ENCODE assay signal across 1 cellular context in the genomic region with DNA sequence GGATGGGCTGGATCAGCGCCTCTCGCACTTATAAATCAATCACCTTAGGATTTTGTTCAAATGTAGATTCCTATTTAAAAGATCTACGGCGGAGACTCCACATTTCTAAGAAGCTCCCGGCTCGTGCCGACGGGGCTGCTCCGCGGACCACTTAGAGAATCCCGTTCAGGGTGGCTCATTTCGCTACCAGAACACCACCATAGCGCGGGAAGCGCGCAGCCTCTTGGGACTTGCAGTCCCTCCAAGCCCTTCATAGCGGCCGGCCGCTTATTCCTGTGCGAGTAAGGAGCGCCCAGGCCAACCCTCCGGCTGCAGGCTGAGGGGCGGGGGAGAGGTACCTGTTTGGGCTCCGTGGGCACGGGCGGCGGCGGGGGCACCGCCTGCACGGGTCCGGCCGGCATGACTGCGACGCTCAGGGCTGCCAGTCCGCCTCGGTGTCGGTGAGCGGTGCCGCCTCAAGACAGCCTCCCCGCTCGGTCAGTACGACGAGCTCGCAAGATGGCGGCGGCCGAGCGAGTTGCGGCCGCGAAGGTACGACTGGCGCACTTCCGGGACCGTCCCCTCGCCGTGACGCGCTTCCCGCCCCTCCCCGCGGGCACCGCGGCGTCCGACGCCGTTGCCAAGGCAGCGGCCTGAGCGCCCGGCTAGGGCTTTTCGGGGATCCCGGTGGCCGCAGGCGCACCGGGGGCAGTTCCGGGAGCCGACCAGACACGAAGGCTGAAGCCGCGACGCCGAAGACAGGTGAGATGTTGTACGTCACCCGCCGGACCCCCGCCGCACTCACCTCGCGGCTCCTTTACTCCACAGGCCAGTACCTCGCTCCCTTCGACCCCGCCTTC.
A peak's percentile ranks its signal among the peaks of the same experiment; 100 is the strongest.
TF ChIP-seq lines count a peak whose summit lies in the region.

A gene (plus strand): TSS at position 616 of the 839 bp plus-strand sequence. CDS start 8,994 bp downstream, outside the sequence.
A gene with protein sequence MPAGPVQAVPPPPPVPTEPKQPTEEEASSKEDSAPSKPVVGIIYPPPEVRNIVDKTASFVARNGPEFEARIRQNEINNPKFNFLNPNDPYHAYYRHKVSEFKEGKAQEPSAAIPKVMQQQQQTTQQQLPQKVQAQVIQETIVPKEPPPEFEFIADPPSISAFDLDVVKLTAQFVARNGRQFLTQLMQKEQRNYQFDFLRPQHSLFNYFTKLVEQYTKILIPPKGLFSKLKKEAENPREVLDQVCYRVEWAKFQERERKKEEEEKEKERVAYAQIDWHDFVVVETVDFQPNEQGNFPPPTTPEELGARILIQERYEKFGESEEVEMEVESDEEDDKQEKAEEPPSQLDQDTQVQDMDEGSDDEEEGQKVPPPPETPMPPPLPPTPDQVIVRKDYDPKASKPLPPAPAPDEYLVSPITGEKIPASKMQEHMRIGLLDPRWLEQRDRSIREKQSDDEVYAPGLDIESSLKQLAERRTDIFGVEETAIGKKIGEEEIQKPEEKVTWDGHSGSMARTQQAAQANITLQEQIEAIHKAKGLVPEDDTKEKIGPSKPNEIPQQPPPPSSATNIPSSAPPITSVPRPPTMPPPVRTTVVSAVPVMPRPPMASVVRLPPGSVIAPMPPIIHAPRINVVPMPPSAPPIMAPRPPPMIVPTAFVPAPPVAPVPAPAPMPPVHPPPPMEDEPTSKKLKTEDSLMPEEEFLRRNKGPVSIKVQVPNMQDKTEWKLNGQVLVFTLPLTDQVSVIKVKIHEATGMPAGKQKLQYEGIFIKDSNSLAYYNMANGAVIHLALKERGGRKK (minus strand): TSS at position 503 of the 839 bp plus-strand sequence. CDS start 102 bp downstream, at position 401.

TF ChIP-seq in SK-N-SH, 30 proteins besides CTCF, POLR2A, EP300 and RAD21 (continued from another document):
- TF ChIP-seq, protein P1, sequence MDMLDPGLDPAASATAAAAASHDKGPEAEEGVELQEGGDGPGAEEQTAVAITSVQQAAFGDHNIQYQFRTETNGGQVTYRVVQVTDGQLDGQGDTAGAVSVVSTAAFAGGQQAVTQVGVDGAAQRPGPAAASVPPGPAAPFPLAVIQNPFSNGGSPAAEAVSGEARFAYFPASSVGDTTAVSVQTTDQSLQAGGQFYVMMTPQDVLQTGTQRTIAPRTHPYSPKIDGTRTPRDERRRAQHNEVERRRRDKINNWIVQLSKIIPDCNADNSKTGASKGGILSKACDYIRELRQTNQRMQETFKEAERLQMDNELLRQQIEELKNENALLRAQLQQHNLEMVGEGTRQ (IDR thresholded peaks at IDR 0.05; ENCODE audit: borderline replicate concordance, low read depth, low read length), result no peak
- TF ChIP-seq SIN3A (IDR thresholded peaks at IDR 0.05; ENCODE audit: borderline replicate concordance, low read depth, low read length) (peak; percentile 96), CHD2 (IDR thresholded peaks at IDR 0.05; ENCODE audit: low read length, partially characterized antibody) (peak; percentile 94), YY1 (IDR thresholded peaks at IDR 0.05; ENCODE audit: low read depth) (peak; percentile 95), POLR2AphosphoS5 (IDR thresholded peaks at IDR 0.05; ENCODE audit: low read depth, low read length) (peak; percentile 91), TAF1 (IDR thresholded peaks at IDR 0.05; ENCODE audit: borderline replicate concordance, low read depth, low read length) (peak; percentile 72; the same call in 1 of the 2 replicates), GATA2 (CRISPR knock-in tag; IDR thresholded peaks at IDR 0.05) (no peak), RXRA (IDR thresholded peaks at IDR 0.05; ENCODE audit: borderline replicate concordance, low read depth) (no peak), TCF12 (IDR thresholded peaks at IDR 0.05) (no peak), RCOR1 (IDR thresholded peaks at IDR 0.05; ENCODE audit: low read length) (no peak), EZH2phosphoT487 (IDR thresholded peaks at IDR 0.05; ENCODE audit: borderline replicate concordance, low read depth) (no peak), GABPA (IDR thresholded peaks at IDR 0.05; ENCODE audit: low read depth) (peak; percentile 91), TEAD4 (IDR thresholded peaks at IDR 0.05; ENCODE audit: borderline replicate concordance, insufficient read depth) (0 out of 2 replicates have a peak, but pooled peaks have one; percentile 10), FOXM1 (IDR thresholded peaks at IDR 0.05; ENCODE audit: low read depth) (no peak), NFIC (IDR thresholded peaks at IDR 0.05; ENCODE audit: borderline replicate concordance) (no peak)
- TF ChIP-seq, protein P2, sequence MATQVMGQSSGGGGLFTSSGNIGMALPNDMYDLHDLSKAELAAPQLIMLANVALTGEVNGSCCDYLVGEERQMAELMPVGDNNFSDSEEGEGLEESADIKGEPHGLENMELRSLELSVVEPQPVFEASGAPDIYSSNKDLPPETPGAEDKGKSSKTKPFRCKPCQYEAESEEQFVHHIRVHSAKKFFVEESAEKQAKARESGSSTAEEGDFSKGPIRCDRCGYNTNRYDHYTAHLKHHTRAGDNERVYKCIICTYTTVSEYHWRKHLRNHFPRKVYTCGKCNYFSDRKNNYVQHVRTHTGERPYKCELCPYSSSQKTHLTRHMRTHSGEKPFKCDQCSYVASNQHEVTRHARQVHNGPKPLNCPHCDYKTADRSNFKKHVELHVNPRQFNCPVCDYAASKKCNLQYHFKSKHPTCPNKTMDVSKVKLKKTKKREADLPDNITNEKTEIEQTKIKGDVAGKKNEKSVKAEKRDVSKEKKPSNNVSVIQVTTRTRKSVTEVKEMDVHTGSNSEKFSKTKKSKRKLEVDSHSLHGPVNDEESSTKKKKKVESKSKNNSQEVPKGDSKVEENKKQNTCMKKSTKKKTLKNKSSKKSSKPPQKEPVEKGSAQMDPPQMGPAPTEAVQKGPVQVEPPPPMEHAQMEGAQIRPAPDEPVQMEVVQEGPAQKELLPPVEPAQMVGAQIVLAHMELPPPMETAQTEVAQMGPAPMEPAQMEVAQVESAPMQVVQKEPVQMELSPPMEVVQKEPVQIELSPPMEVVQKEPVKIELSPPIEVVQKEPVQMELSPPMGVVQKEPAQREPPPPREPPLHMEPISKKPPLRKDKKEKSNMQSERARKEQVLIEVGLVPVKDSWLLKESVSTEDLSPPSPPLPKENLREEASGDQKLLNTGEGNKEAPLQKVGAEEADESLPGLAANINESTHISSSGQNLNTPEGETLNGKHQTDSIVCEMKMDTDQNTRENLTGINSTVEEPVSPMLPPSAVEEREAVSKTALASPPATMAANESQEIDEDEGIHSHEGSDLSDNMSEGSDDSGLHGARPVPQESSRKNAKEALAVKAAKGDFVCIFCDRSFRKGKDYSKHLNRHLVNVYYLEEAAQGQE (IDR thresholded peaks at IDR 0.05; ENCODE audit: low read depth, low read length), result no peak
- TF ChIP-seq, protein P3, sequence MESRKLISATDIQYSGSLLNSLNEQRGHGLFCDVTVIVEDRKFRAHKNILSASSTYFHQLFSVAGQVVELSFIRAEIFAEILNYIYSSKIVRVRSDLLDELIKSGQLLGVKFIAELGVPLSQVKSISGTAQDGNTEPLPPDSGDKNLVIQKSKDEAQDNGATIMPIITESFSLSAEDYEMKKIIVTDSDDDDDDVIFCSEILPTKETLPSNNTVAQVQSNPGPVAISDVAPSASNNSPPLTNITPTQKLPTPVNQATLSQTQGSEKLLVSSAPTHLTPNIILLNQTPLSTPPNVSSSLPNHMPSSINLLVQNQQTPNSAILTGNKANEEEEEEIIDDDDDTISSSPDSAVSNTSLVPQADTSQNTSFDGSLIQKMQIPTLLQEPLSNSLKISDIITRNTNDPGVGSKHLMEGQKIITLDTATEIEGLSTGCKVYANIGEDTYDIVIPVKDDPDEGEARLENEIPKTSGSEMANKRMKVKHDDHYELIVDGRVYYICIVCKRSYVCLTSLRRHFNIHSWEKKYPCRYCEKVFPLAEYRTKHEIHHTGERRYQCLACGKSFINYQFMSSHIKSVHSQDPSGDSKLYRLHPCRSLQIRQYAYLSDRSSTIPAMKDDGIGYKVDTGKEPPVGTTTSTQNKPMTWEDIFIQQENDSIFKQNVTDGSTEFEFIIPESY (IDR thresholded peaks at IDR 0.05; ENCODE audit: borderline replicate concordance, low read depth), result peak; percentile 91
- TF ChIP-seq, protein P4, sequence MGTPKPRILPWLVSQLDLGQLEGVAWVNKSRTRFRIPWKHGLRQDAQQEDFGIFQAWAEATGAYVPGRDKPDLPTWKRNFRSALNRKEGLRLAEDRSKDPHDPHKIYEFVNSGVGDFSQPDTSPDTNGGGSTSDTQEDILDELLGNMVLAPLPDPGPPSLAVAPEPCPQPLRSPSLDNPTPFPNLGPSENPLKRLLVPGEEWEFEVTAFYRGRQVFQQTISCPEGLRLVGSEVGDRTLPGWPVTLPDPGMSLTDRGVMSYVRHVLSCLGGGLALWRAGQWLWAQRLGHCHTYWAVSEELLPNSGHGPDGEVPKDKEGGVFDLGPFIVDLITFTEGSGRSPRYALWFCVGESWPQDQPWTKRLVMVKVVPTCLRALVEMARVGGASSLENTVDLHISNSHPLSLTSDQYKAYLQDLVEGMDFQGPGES (IDR thresholded peaks at IDR 0.05; ENCODE audit: low read depth, low read length), result no peak
- TF ChIP-seq, protein P5, sequence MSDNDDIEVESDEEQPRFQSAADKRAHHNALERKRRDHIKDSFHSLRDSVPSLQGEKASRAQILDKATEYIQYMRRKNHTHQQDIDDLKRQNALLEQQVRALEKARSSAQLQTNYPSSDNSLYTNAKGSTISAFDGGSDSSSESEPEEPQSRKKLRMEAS (IDR thresholded peaks at IDR 0.05; ENCODE audit: low read depth), result peak; percentile 63; the same call in 1 of the 2 replicates
- TF ChIP-seq, protein P6, sequence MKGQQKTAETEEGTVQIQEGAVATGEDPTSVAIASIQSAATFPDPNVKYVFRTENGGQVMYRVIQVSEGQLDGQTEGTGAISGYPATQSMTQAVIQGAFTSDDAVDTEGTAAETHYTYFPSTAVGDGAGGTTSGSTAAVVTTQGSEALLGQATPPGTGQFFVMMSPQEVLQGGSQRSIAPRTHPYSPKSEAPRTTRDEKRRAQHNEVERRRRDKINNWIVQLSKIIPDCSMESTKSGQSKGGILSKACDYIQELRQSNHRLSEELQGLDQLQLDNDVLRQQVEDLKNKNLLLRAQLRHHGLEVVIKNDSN (IDR thresholded peaks at IDR 0.05; ENCODE audit: borderline replicate concordance, low read depth), result 0 out of 2 replicates have a peak, but pooled peaks have one; percentile 8
